ENCODE assay signal across 16 cellular contexts in the genomic region with DNA sequence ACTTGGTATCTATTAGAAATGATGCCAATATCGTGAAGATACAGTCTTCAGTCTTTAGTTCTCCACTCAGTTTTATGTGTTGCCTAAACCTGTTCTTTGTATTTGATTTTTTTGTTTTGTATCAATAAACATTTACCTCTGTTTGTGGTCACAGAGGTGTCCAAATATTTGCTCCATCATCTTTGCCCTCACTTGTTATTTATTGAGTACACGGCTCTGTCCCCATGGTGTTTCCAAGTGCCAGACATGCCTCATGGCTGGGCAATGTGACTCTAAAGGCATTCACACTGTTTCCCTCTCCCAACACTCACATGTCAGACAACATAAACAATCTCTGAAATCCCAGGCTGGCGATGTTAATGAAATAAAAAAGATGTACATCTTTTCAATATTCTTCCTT.
A peak's percentile ranks its signal among the peaks of the same experiment; 100 is the strongest.
DNase-seq lines count a peak whose midpoint lies in the region; ATAC-seq and TF ChIP-seq lines count a peak whose summit lies in the region.
"Had no signal": no experiment of that assay in that cellular context is flagged by ENCODE, and none has a peak within 500 bp of the region (broad histone marks: within the 10 kb centered on the region; RNA-seq: fewer than 3 reads in every experiment).

No MANE protein-coding gene starts in this region.

- H3K36me3 Mint-ChIP-seq in mesothelial cell of epicardium, result no peaks in the 10 kb centered on the region
- H3K36me3 Mint-ChIP-seq: CD4-positive, CD25-positive, alpha-beta regulatory T cell had no signal

- peak overlapping the region; percentile 77 for H3K27ac ChIP-seq in VCaP
- H3K27ac ChIP-seq: BLaER1 treated with 17β-estradiol and CSF1 and Interleukin-3, amounts not matched to agents 10 nM and 100 nM; HL-60 had no signal

- no peaks in the 10 kb centered on the region for H3K9me3 Mint-ChIP-seq in mesothelial cell of epicardium
- H3K9me3 Mint-ChIP-seq: GM23338 had no signal

- DNase-seq in NCI-H1417 (lab: John Stamatoyannopoulos, UW) (peak in 2 of 3 experiments; percentile 17 to 53), NCI-H1417 treated with DMSO at 0.1 percent for 48 hours (lab: John Stamatoyannopoulos, UW) (no peak), COLO668 (lab: John Stamatoyannopoulos, UW; ENCODE audit: unreplicated experiment) (peak; percentile 52), NCI-H146 treated with DMSO at 0.1 percent for 48 hours (lab: John Stamatoyannopoulos, UW; ENCODE audit: unreplicated experiment) (peak; percentile 44), mesothelial cell of epicardium (ENCODE audit: low spot score in 2 of 2, unreplicated experiment in 2 of 2) (no peak), ecto neural progenitor cell (ENCODE audit: low spot score) (no peak)
- DNase-seq: ACHN; CD4-positive, CD25-positive, alpha-beta regulatory T cell; DND-41; GDM1; H7 had no signal

- no peak for ATAC-seq in GM19395 (IDR thresholded peaks at IDR 0.05; ENCODE audit: unreplicated experiment)
- ATAC-seq: GM23338 had no signal

- no peak overlapping the region for H3K4me3 Mint-ChIP-seq in mesothelial cell of epicardium
- H3K4me3 Mint-ChIP-seq: CD4-positive, CD25-positive, alpha-beta regulatory T cell; GM23338 had no signal

- H3K27ac Mint-ChIP-seq in mesothelial cell of epicardium, result no peak overlapping the region
- H3K27ac Mint-ChIP-seq: CD4-positive, CD25-positive, alpha-beta regulatory T cell; GM23338 had no signal

- TF ChIP-seq CTCF in VCaP (conservative IDR thresholded peaks at IDR 0.05) (no peak), mesothelial cell of epicardium (IDR thresholded peaks at IDR 0.05; ENCODE audit: unreplicated experiment) (no peak)

- H3K4me1 Mint-ChIP-seq in mesothelial cell of epicardium, result peaks cover 14% of the 10 kb centered on the region
- H3K4me1 Mint-ChIP-seq: CD4-positive, CD25-positive, alpha-beta regulatory T cell; GM23338 had no signal

- H3K27me3 Mint-ChIP-seq in mesothelial cell of epicardium (ENCODE audit: low read depth), result no peaks in the 10 kb centered on the region
- H3K27me3 Mint-ChIP-seq: CD4-positive, CD25-positive, alpha-beta regulatory T cell had no signal

Comparison
In these comparisons a context has a peak if more than half of its experiments do, and no peak if none do; other contexts are left out.
1. DNase-seq: peak in NCI-H1417 (2 of 3), COLO668 (single experiment) and NCI-H146 treated with DMSO at 0.1 percent for 48 hours (single experiment); none in NCI-H1417 treated with DMSO at 0.1 percent for 48 hours (single experiment), mesothelial cell of epicardium (0 of 2) and ecto neural progenitor cell (single experiment).